Comparison of ENCODE assay signal across 28 cellular contexts in the genomic region with DNA sequence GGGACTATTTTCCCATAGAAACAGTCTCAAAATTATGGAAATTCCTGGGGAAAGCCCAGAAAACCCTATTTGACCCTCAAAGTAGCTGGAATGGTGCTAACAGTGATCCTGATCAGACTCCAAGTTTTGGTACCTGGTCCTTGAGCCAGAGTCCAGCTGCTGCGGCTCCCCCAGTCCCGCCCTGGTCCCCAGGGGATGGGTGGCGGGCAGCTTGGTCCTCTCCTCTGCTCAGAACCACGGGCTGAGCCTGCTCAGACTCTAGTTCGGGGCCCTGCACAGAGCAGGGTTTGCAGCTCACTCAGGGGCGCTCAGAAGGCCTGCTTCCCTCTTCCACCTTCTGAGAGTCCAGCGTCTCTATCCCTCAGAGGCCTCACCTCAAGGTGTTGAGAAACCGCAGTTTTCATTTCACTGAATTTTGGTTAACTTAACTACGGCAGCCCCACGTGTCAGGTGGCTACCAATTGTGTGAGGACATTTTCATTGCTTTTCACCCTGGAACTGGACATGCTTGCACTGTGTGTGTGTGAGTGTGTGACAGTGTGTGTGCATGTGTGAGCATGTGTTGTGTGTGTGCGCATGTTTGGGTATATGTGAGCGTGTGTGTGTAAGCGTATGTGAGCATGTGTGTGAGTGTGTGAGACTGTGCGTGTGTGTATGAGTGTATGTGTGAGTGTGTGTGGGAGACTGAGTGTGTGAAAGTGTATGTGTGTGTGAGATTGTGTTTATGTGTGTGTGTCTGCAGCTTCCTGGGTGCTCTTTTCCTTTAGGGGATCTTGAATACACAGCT. TPM values are rescaled to one million over a fixed set of nuclear protein-coding genes. Genes with fewer than 3 reads are reported as not detected.
"Had no signal": no experiment of that assay in that cellular context is flagged by ENCODE, and none has a peak within 500 bp of the region (broad histone marks: within the 10 kb centered on the region; RNA-seq: fewer than 3 reads in every experiment).

No MANE protein-coding gene starts in this region.

- H3K36me3 ChIP-seq: ascending aorta, Peyer's patch had no signal

- H3K27me3 Mint-ChIP-seq: activated CD8-positive, alpha-beta memory T cell treated with anti-CD3 and anti-CD28 coated beads, Interleukin-2, amount 10 ng/mL, durations not matched to agents 7 days and 5 days; activated T-cell treated with anti-CD3 and anti-CD28 coated beads, Interleukin-2, amount 50 U/mL, for 24 hours; central memory CD8-positive, alpha-beta T cell had no signal

- ATAC-seq: activated CD8-positive, alpha-beta memory T cell treated with anti-CD3 and anti-CD28 coated beads, Interleukin-2, amount 10 ng/mL, durations not matched to agents 7 days and 5 days; activated naive CD4-positive, alpha-beta T cell treated with anti-CD3 and anti-CD28 coated beads, Interleukin-2, amount 50 U/mL, for 72 hours; activated naive CD8-positive, alpha-beta T cell treated with anti-CD3 and anti-CD28 coated beads, Interleukin-2, amount 50 U/mL, for 24 hours; body of pancreas; WTC11 had no signal

- H3K4me3 Mint-ChIP-seq: activated CD8-positive, alpha-beta memory T cell treated with anti-CD3 and anti-CD28 coated beads, Interleukin-2, amount 10 ng/mL, durations not matched to agents 7 days and 5 days; activated naive CD8-positive, alpha-beta T cell treated with anti-CD3 and anti-CD28 coated beads, Interleukin-2, amount 50 U/mL, for 24 hours; activated T-cell treated with anti-CD3 and anti-CD28 coated beads, Interleukin-2, amount 50 U/mL, for 24 hours; activated T-helper 1 cell treated with anti-CD3 and anti-CD28 coated beads, Interleukin-12 subunit alpha, Interleukin-12 subunit beta, Interleukin-2, Interleukin-4 antibody, amounts not matched to agents 30 ng/mL and 10 ng/mL and 1 ng/mL, durations not matched to agents 14 hours and 24 hours and 36 hours; central memory CD8-positive, alpha-beta T cell; T-helper 1 cell treated with Interleukin-12 subunit alpha and Interleukin-12 subunit beta and Interleukin-4 antibody, amounts not matched to agents 30 μg/mL and 1 μg/mL, for 36 hours; WTC11 had no signal

- H3K4me1 Mint-ChIP-seq: activated CD8-positive, alpha-beta memory T cell treated with anti-CD3 and anti-CD28 coated beads, Interleukin-2, amount 10 ng/mL, durations not matched to agents 7 days and 5 days; activated naive CD8-positive, alpha-beta T cell treated with anti-CD3 and anti-CD28 coated beads, Interleukin-2, amount 50 U/mL, for 24 hours; central memory CD8-positive, alpha-beta T cell had no signal

- DNase-seq: activated CD4-positive, alpha-beta T cell treated with anti-CD3 and anti-CD28 coated beads for 48 hours; activated CD4-positive, alpha-beta T cell treated with anti-CD3 and anti-CD28 coated beads, Interleukin-2, amount 50 U/mL, for 48 hours; activated CD4-positive, CD25-positive, alpha-beta regulatory T cell treated with anti-CD3 and anti-CD28 coated beads, Interleukin-2, amount 50 U/mL, for 72 hours; activated CD8-positive, alpha-beta memory T cell treated with anti-CD3 and anti-CD28 coated beads, Interleukin-2, amount 10 ng/mL, durations not matched to agents 7 days and 5 days; activated effector memory CD4-positive, alpha-beta T cell treated with anti-CD3 and anti-CD28 coated beads, Interleukin-2, amount 50 U/mL, for 16 hours; activated naive CD4-positive, alpha-beta T cell treated with Interleukin-2 at 50 U/mL for 16 hours; activated naive CD8-positive, alpha-beta T cell treated with anti-CD3 and anti-CD28 coated beads, Interleukin-2, amount 50 U/mL, for 24 hours; activated T-cell treated with anti-CD3 and anti-CD28 coated beads, Interleukin-2, amount 50 U/mL, for 24 hours; amniotic stem cell; body of pancreas; Kasumi-1; NCI-H1105 treated with DMSO at 0.1 percent for 48 hours; NCI-H1930; NCI-H2171; NCI-H2227 treated with DMSO at 0.1 percent for 48 hours; NCI-H446 treated with DMSO at 0.1 percent for 48 hours; NCI-H526; NCI-H774; Peyer's patch; SHP77 treated with DMSO at 0.1 percent for 48 hours had no signal

- H3K27me3 ChIP-seq: ascending aorta, body of pancreas, Peyer's patch had no signal

- H3K27ac Mint-ChIP-seq: activated CD8-positive, alpha-beta memory T cell treated with anti-CD3 and anti-CD28 coated beads, Interleukin-2, amount 10 ng/mL, durations not matched to agents 7 days and 5 days; activated naive CD4-positive, alpha-beta T cell treated with anti-CD3 and anti-CD28 coated beads, Interleukin-2, amount 50 U/mL, for 72 hours; activated naive CD8-positive, alpha-beta T cell treated with anti-CD3 and anti-CD28 coated beads, Interleukin-2, amount 50 U/mL, for 24 hours; activated T-cell treated with anti-CD3 and anti-CD28 coated beads, Interleukin-2, amount 50 U/mL, for 24 hours; activated T-helper 1 cell treated with anti-CD3 and anti-CD28 coated beads, Interleukin-12 subunit alpha, Interleukin-12 subunit beta, Interleukin-2, Interleukin-4 antibody, amounts not matched to agents 30 ng/mL and 10 ng/mL and 1 ng/mL, durations not matched to agents 14 hours and 24 hours and 36 hours; T-helper 1 cell treated with Interleukin-12 subunit alpha and Interleukin-12 subunit beta and Interleukin-4 antibody, amounts not matched to agents 30 μg/mL and 1 μg/mL, for 36 hours; WTC11 had no signal

- H3K4me1 ChIP-seq: ascending aorta, body of pancreas, Peyer's patch had no signal

- H3K36me3 Mint-ChIP-seq: activated CD8-positive, alpha-beta memory T cell treated with anti-CD3 and anti-CD28 coated beads, Interleukin-2, amount 10 ng/mL, durations not matched to agents 7 days and 5 days; WTC11 had no signal

- H3K9me3 Mint-ChIP-seq: activated T-cell treated with anti-CD3 and anti-CD28 coated beads, Interleukin-2, amount 50 U/mL, for 24 hours; T-helper 1 cell treated with Interleukin-12 subunit alpha and Interleukin-12 subunit beta and Interleukin-4 antibody, amounts not matched to agents 30 μg/mL and 1 μg/mL, for 36 hours had no signal

- H3K27ac ChIP-seq: ascending aorta, body of pancreas, Peyer's patch, RWPE1 had no signal

- H3K4me3 ChIP-seq: ascending aorta, body of pancreas, Peyer's patch had no signal

- H3K9me3 ChIP-seq: ascending aorta, body of pancreas, Peyer's patch had no signal

RNA-seq across cellular contexts. Expression of a gene that starts 44.2 kb away (rescaled TPM):
- total RNA-seq: activated CD8-positive, alpha-beta memory T cell treated with anti-CD3 and anti-CD28 coated beads, Interleukin-2, amount 10 ng/mL, durations not matched to agents 7 days and 5 days; activated naive CD4-positive, alpha-beta T cell treated with anti-CD3 and anti-CD28 coated beads, Interleukin-2, amount 50 U/mL, for 72 hours; activated T-helper 1 cell treated with anti-CD3 and anti-CD28 coated beads, Interleukin-12 subunit alpha, Interleukin-12 subunit beta, Interleukin-2, Interleukin-4 antibody, amounts not matched to agents 30 ng/mL and 10 ng/mL and 1 ng/mL, durations not matched to agents 14 hours and 24 hours and 36 hours; OCI-LY7 had no signal
